Comparison of ENCODE assay signal across 10 cellular contexts in the genomic region with DNA sequence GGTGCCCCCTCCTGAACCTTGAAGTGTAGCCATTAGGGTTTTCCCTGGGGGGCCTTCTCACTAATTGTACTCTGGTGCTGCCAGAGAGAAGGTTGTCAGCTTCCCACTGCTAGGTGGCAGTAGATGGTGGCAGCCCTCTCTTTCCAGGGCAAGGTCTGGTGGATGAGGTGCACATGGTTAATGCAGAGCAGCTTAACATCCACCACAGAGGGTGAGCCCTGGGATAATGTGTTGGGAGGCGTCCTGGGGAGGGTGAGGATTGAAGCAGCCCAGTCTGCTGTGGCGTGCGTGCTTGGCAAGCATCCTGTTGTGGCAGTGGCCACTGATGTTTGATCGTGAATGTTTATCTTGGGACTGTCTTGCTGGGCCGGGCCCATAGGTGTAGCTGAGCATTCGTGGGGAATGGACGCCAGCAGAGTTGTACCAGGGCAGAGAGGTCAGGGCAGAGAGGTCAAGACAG. TPM values are rescaled to one million over a fixed set of nuclear protein-coding genes. Genes with fewer than 3 reads are reported as not detected.
DNase-seq lines count a peak whose midpoint lies in the region; ATAC-seq lines count a peak whose summit lies in the region.
"Had no signal": no experiment of that assay in that cellular context is flagged by ENCODE, and none has a peak within 500 bp of the region (broad histone marks: within the 10 kb centered on the region; RNA-seq: fewer than 3 reads in every experiment).

No MANE protein-coding gene starts in this region.

- no peak for DNase-seq in stimulated activated naive CD8-positive, alpha-beta T cell treated with anti-CD3 and anti-CD28 coated beads, Interleukin-15, Interleukin-2, amounts not matched to agents 100 U/mL and 50 U/mL, for 24 hours
- DNase-seq in caudate nucleus (lab: John Stamatoyannopoulos, UW) = peak in 2 of 61 donors; percentile 27 to 36
- DNase-seq in naive B cell = no peak
- no peak for DNase-seq in MG63
- DNase-seq in sciatic nerve (ENCODE audit: low spot score) = no peak
- DNase-seq: NCI-H226 had no signal

- peak overlapping the region; percentile 95 for H3K4me3 Mint-ChIP-seq in stimulated activated naive CD8-positive, alpha-beta T cell treated with anti-CD3 and anti-CD28 coated beads, Interleukin-15, Interleukin-2, amounts not matched to agents 100 ng/mL and 50 ng/mL, for 24 hours
- H3K4me3 Mint-ChIP-seq in naive B cell = peak overlapping the region in 7 of 8 donors; percentile 21 to 94 (median 77)

- peaks cover 51% of the 10 kb centered on the region for H3K36me3 Mint-ChIP-seq in stimulated activated naive CD8-positive, alpha-beta T cell treated with anti-CD3 and anti-CD28 coated beads, Interleukin-15, Interleukin-2, amounts not matched to agents 100 ng/mL and 50 ng/mL, for 24 hours (ENCODE audit: low read depth)
- peaks cover 0 to 22% of the 10 kb centered on the region in 2 donors for H3K36me3 Mint-ChIP-seq in naive B cell

- intact Hi-C loops in sciatic nerve (cut with DNase I) = loop anchor here (10.0 kb wide), 1 partner anchor 140 kb away; no protein-coding TSS in a partner anchor

- H3K27ac ChIP-seq in caudate nucleus (ENCODE audit: low read depth, low read length) = peak overlapping the region; percentile 44

- H3K9me3 Mint-ChIP-seq in stimulated activated naive CD8-positive, alpha-beta T cell treated with anti-CD3 and anti-CD28 coated beads, Interleukin-15, Interleukin-2, amounts not matched to agents 100 ng/mL and 50 ng/mL, for 24 hours = no peaks in the 10 kb centered on the region
- no peaks in the 10 kb centered on the region for H3K9me3 Mint-ChIP-seq in naive B cell

- ATAC-seq in stimulated activated naive CD8-positive, alpha-beta T cell treated with anti-CD3 and anti-CD28 coated beads, Interleukin-15, Interleukin-2, amounts not matched to agents 100 U/mL and 50 U/mL, for 24 hours = no peak
- ATAC-seq in naive B cell (ENCODE audit: low read depth in 2 of 2) = no peak
- no peak for ATAC-seq in GM18861 (IDR thresholded peaks at IDR 0.05; ENCODE audit: unreplicated experiment)
- ATAC-seq in sciatic nerve = no peak
- ATAC-seq in GM19328 (IDR thresholded peaks at IDR 0.05; ENCODE audit: unreplicated experiment) = no peak

- H3K27me3 Mint-ChIP-seq in stimulated activated naive CD8-positive, alpha-beta T cell treated with anti-CD3 and anti-CD28 coated beads, Interleukin-15, Interleukin-2, amounts not matched to agents 100 ng/mL and 50 ng/mL, for 24 hours = no peaks in the 10 kb centered on the region
- no peaks in the 10 kb centered on the region for H3K27me3 Mint-ChIP-seq in naive B cell

- no peaks in the 10 kb centered on the region for H3K9me3 ChIP-seq in MG63

- no peaks in the 10 kb centered on the region for H3K27me3 ChIP-seq in MG63

- peaks cover 95% of the 10 kb centered on the region for H3K36me3 ChIP-seq in MG63

- peak overlapping the region; percentile 97 for H3K27ac Mint-ChIP-seq in stimulated activated naive CD8-positive, alpha-beta T cell treated with anti-CD3 and anti-CD28 coated beads, Interleukin-15, Interleukin-2, amounts not matched to agents 100 ng/mL and 50 ng/mL, for 24 hours
- peak overlapping the region in 5 of 6 donors; percentile 58 to 98 (median 96) for H3K27ac Mint-ChIP-seq in naive B cell

- peaks cover 88% of the 10 kb centered on the region for H3K4me1 Mint-ChIP-seq in stimulated activated naive CD8-positive, alpha-beta T cell treated with anti-CD3 and anti-CD28 coated beads, Interleukin-15, Interleukin-2, amounts not matched to agents 100 ng/mL and 50 ng/mL, for 24 hours (ENCODE audit: low read depth)
- peaks cover 77 to 88% (median 82%) of the 10 kb centered on the region in 3 donors for H3K4me1 Mint-ChIP-seq in naive B cell

- H3K4me3 ChIP-seq in MG63 = no peak overlapping the region

RNA-seq across cellular contexts. Expression of gene EGLN2, which starts 5.8 kb away (rescaled TPM):
- 100 to 1,000 TPM in 4 of 6 donors, 10 to 100 TPM in 2; 66.8 to 184 (median 124) TPM for polyA plus RNA-seq in naive B cell (ENCODE audit: low read depth in 6 of 6)
- 63.2 and 140 TPM in 2 replicates for total RNA-seq in MG63 (2014; rRNA removed; shearing (Covaris generic); ENCODE audit: low replicate concordance)
- total RNA-seq in sciatic nerve = 109 TPM

RNA-seq across cellular contexts. Expression of gene RAB4B, which starts 26.8 kb away (rescaled TPM):
- 100 to 1,000 TPM; 111 to 167 (median 145) TPM for polyA plus RNA-seq in naive B cell (ENCODE audit: low read depth in 6 of 6)
- total RNA-seq in MG63 (2014; rRNA removed; shearing (Covaris generic); ENCODE audit: low replicate concordance) = 34.4 and 41.2 TPM in 2 replicates
- total RNA-seq in sciatic nerve = 29.5 TPM

RNA-seq across cellular contexts. Expression of gene MIA, which starts 29.5 kb away (rescaled TPM):
- polyA plus RNA-seq in naive B cell (ENCODE audit: low read depth in 6 of 6) = not detected
- total RNA-seq in MG63 (2014; rRNA removed; shearing (Covaris generic); ENCODE audit: low replicate concordance) = not detected in 2 replicates
- 173 TPM for total RNA-seq in sciatic nerve
- total RNA-seq: kidney epithelial cell had no signal

RNA-seq across cellular contexts. Expression of gene CYP2A6, which starts 45.4 kb away (rescaled TPM):
- polyA plus RNA-seq in naive B cell (ENCODE audit: low read depth in 6 of 6) = not detected
- not detected in 2 replicates for total RNA-seq in MG63 (2014; rRNA removed; shearing (Covaris generic); ENCODE audit: low replicate concordance)
- total RNA-seq in sciatic nerve = not detected
- total RNA-seq: kidney epithelial cell had no signal

RNA-seq across cellular contexts. Expression of gene SNRPA, which starts 53.8 kb away (rescaled TPM):
- 10 to 100 TPM; 48.3 to 88.8 (median 59.8) TPM for polyA plus RNA-seq in naive B cell (ENCODE audit: low read depth in 6 of 6)
- total RNA-seq in MG63 (2014; rRNA removed; shearing (Covaris generic); ENCODE audit: low replicate concordance) = 66.4 and 68.4 TPM in 2 replicates
- 58.3 TPM for total RNA-seq in sciatic nerve

Comparison
In these comparisons a context has a peak if more than half of its experiments do, and no peak if none do; other contexts are left out.
1. RNA of gene MIA, which starts 29.5 kb away (total RNA-seq): 173 TPM in sciatic nerve (single experiment); not detected in MG63; every median in the first group is over 100 times any median in the second.